ENCODE assay signal across 8 cellular contexts in genomic region chr7:1505731-1506550, GRCh38. TPM values are rescaled to one million over a fixed set of nuclear protein-coding genes. Genes with fewer than 3 reads are reported as not detected.
DNase-seq lines count a peak whose midpoint lies in the region; ATAC-seq and TF ChIP-seq lines count a peak whose summit lies in the region.

No MANE protein-coding gene starts in this region.

- no peak overlapping the region for H2AFZ ChIP-seq in neuronal stem cell (ENCODE audit: low read length)

- peak overlapping the region; percentile 71 for H3K14ac ChIP-seq in neuronal stem cell (ENCODE audit: low read length)

- H3K23ac ChIP-seq in neuronal stem cell (ENCODE audit: low read depth, low read length, poor library complexity): peak overlapping the region; percentile 73

- peak overlapping the region; percentile 69 for H3K4me3 Mint-ChIP-seq in activated B cell treated with CpG ODN at 0.5 μM for 24 hours

- no peak overlapping the region for H4K91ac ChIP-seq in neuronal stem cell (ENCODE audit: low read depth, low read length, poor library complexity)

- peak overlapping the region; percentile 85 for H3K18ac ChIP-seq in neuronal stem cell (ENCODE audit: low read length)

- peak overlapping the region; percentile 99 for H2AK5ac ChIP-seq in neuronal stem cell (ENCODE audit: low read depth, low read length)

- H2BK15ac ChIP-seq in neuronal stem cell (ENCODE audit: low read length): no peak overlapping the region

- no peak for TF ChIP-seq CTCF in activated B cell treated with CpG ODN at 0.5 μM for 24 hours (IDR thresholded peaks at IDR 0.05)
- no peak for TF ChIP-seq CTCF in foreskin fibroblast (IDR thresholded peaks at IDR 0.05; ENCODE audit: low read depth, low read length)

- no peaks in the 10 kb centered on the region for H3K9me3 ChIP-seq in neuronal stem cell (replicated peaks in 1 of 2; ENCODE audit: control insufficient read depth in 2 of 2, insufficient read depth in 1 of 2, low read depth in 1 of 2, low read length in 2 of 2)

- H3K79me1 ChIP-seq in neuronal stem cell (ENCODE audit: low read depth, low read length): peaks cover 16% of the 10 kb centered on the region

- H3K27me3 Mint-ChIP-seq in activated B cell treated with CpG ODN at 0.5 μM for 24 hours: no peaks in the 10 kb centered on the region

- CTCF ChIA-PET in activated B cell treated with CpG ODN at 0.5 μM for 24 hours (lab: Charles Lee): interaction anchor here (1.1 kb wide), 1 partner anchor 26 kb away, joined by 3 read pairs; no protein-coding TSS in a partner anchor

- H3K4me1 Mint-ChIP-seq in activated B cell treated with CpG ODN at 0.5 μM for 24 hours: peaks cover 64% of the 10 kb centered on the region

- DNase-seq in NCI-H2196 (lab: John Stamatoyannopoulos, UW; ENCODE audit: unreplicated experiment): peak; percentile 27
- no peak for DNase-seq in NCI-H2196 treated with DMSO at 0.1 percent for 48 hours (lab: John Stamatoyannopoulos, UW; ENCODE audit: unreplicated experiment)
- DNase-seq in KBM-7: peak; percentile 64
- DNase-seq in activated B cell treated with CpG ODN at 0.5 μM for 24 hours: peak; percentile 25
- no peak for DNase-seq in neuronal stem cell (ENCODE audit: low spot score)
- DNase-seq in foreskin fibroblast: no peak
- no peak for DNase-seq in middle frontal gyrus (ENCODE audit: extremely low spot score, low spot score)
- no peak for DNase-seq in occipital lobe (lab: John Stamatoyannopoulos, UW)

- intact Hi-C loops in activated B cell treated with CpG ODN at 0.5 μM for 24 hours (cut with micrococcal nuclease): loop anchor here (2.0 kb wide), 1 partner anchor 901 kb away; no protein-coding TSS in a partner anchor

- peak overlapping the region; percentile 82 for H2BK5ac ChIP-seq in neuronal stem cell (ENCODE audit: low read length)

- no peak overlapping the region for H3K27ac ChIP-seq in neuronal stem cell (replicated peaks; ENCODE audit: low read length)

- H3K4me3 ChIP-seq in neuronal stem cell (ENCODE audit: low read length in 2 of 2) (no peak overlapping the region), foreskin fibroblast (ENCODE audit: low read depth in 1 of 2, low read length in 2 of 2) (no peak overlapping the region)

- in situ Hi-C loops in KBM-7 (cut with MboI; ENCODE audit: low pct_unique_long_range_greater_than_20kb, low sequenced_read_pairs): no loop called here

- ATAC-seq in activated B cell treated with CpG ODN at 0.5 μM for 24 hours (ENCODE audit: low read depth): no peak

- no peak overlapping the region for H3K4me2 ChIP-seq in neuronal stem cell (ENCODE audit: insufficient read depth, low read length, poor library complexity, severe bottlenecking)

- peaks cover 8 to 15% of the 10 kb centered on the region in 2 donors for H3K4me1 ChIP-seq in neuronal stem cell (ENCODE audit: control insufficient read depth in 2 of 2, insufficient read depth in 1 of 2, low read depth in 1 of 2, low read length in 2 of 2)

- H3K36me3 ChIP-seq in neuronal stem cell (replicated peaks in 1 of 2; ENCODE audit: control insufficient read depth in 2 of 2, insufficient read depth in 2 of 2, low read length in 2 of 2): peaks cover 11 to 24% of the 10 kb centered on the region in 2 donors

- H3K36me3 Mint-ChIP-seq in activated B cell treated with CpG ODN at 0.5 μM for 24 hours (ENCODE audit: low read depth): peaks cover 19% of the 10 kb centered on the region

- no peak overlapping the region for H2BK120ac ChIP-seq in neuronal stem cell (ENCODE audit: low read depth, low read length)

- no peak overlapping the region for H4K8ac ChIP-seq in neuronal stem cell (ENCODE audit: low read depth, low read length)

- H3K27ac Mint-ChIP-seq in activated B cell treated with CpG ODN at 0.5 μM for 24 hours: peak overlapping the region; percentile 41

- H3K9ac ChIP-seq in neuronal stem cell (ENCODE audit: low read depth, low read length, poor library complexity): no peak overlapping the region

- H3K9me3 Mint-ChIP-seq in activated B cell treated with CpG ODN at 0.5 μM for 24 hours: no peaks in the 10 kb centered on the region

- no CpG with 5 or more reads among the region's 35 CpGs for WGBS in neuronal stem cell (ENCODE audit: extremely low coverage in 2 of 2, insufficient read length in 2 of 2, insufficient replicate concordance in 1 of 2), 2 donors

- POLR2A ChIA-PET in activated B cell treated with CpG ODN at 0.5 μM for 24 hours (lab: Charles Lee): interaction anchor here (0.7 to 4.1 kb wide), 3 partner anchors 27 to 434 kb away, joined by 3 to 31 read pairs (median 6); no protein-coding TSS in a partner anchor

- peak overlapping the region; percentile 82 for H2BK12ac ChIP-seq in neuronal stem cell (ENCODE audit: low read length)

- peak overlapping the region; percentile 89 for H3K4ac ChIP-seq in neuronal stem cell (ENCODE audit: low read length)

- no peaks in the 10 kb centered on the region for H3K27me3 ChIP-seq in neuronal stem cell (ENCODE audit: control insufficient read depth in 3 of 3, insufficient read depth in 3 of 3, low read depth in 1 of 3, low read length in 3 of 3)

RNA-seq across cellular contexts. Expression of gene INTS1, which starts 1.8 kb away (rescaled TPM):
- total RNA-seq in activated B cell treated with CpG ODN at 0.5 μM for 24 hours (97.6 and 110 TPM in 2 replicates), occipital lobe (15.8 TPM)
- polyA plus RNA-seq in neuronal stem cell (2013, experiment 1 of 2): 25.3 TPM
- 24.4 TPM for polyA plus RNA-seq in neuronal stem cell (2013, experiment 2 of 2)

RNA-seq across cellular contexts. Expression of gene MAFK, which starts 24.6 kb away (rescaled TPM):
- total RNA-seq in activated B cell treated with CpG ODN at 0.5 μM for 24 hours: 30.3 and 38.5 TPM in 2 replicates
- polyA plus RNA-seq in neuronal stem cell (2013, experiment 1 of 2): 4.4 TPM
- 4.1 TPM for polyA plus RNA-seq in neuronal stem cell (2013, experiment 2 of 2)
- total RNA-seq in occipital lobe: 6.9 TPM

RNA-seq across cellular contexts. Expression of gene MICALL2, which starts 46.7 kb away (rescaled TPM):
- total RNA-seq in activated B cell treated with CpG ODN at 0.5 μM for 24 hours: 0.42 and 0.55 TPM in 2 replicates
- polyA plus RNA-seq in neuronal stem cell (2013, experiment 1 of 2): 9.4 TPM
- polyA plus RNA-seq in neuronal stem cell (2013, experiment 2 of 2): 10.1 TPM
- total RNA-seq in occipital lobe: 4.2 TPM

RNA-seq across cellular contexts. Expression of gene TMEM184A, which starts 50.1 kb away (rescaled TPM):
- total RNA-seq in activated B cell treated with CpG ODN at 0.5 μM for 24 hours (not detected in 2 replicates), occipital lobe (not detected)
- polyA plus RNA-seq in neuronal stem cell (2013, experiment 1 of 2): 0.32 TPM
- 0.28 TPM for polyA plus RNA-seq in neuronal stem cell (2013, experiment 2 of 2)

Comparison
In these comparisons a context has a peak if more than half of its experiments do, and no peak if none do; other contexts are left out.
1. DNase-seq: peak in NCI-H2196 (single experiment), KBM-7 (single experiment) and activated B cell treated with CpG ODN at 0.5 μM for 24 hours (single experiment); none in NCI-H2196 treated with DMSO at 0.1 percent for 48 hours (single experiment), neuronal stem cell (single experiment), foreskin fibroblast (0 of 2), middle frontal gyrus (single experiment) and occipital lobe (single experiment).